In genomic region chr12:7060353-7060954, GRCh38 we compare ENCODE assay signal across 8 cellular contexts. TPM values are rescaled to one million over a fixed set of nuclear protein-coding genes. Genes with fewer than 3 reads are reported as not detected.
DNase-seq lines count a peak whose midpoint lies in the region; ATAC-seq and TF ChIP-seq lines count a peak whose summit lies in the region.

Gene C1S, plus strand, starts transcription at chr12:7060718. Its CDS starts 1,195 bp downstream, at chr12:7061913.

- H3K27me3 Mint-ChIP-seq in T-cell (peaks cover 7 to 55% of the 10 kb centered on the region in 2 donors), natural killer cell (ENCODE audit: low read depth in 2 of 2) (peaks cover 7 to 15% of the 10 kb centered on the region in 2 donors)

- H3K36me3 ChIP-seq in heart right ventricle = peaks cover 0 to 19% (median 0%) of the 10 kb centered on the region in 9 donors
- H3K36me3 ChIP-seq in prostate gland = no peaks in the 10 kb centered on the region

- H3K27ac Mint-ChIP-seq in T-cell (no peak within 1 kb of the TSS), natural killer cell (no peak within 1 kb of the TSS)

- H3K36me3 Mint-ChIP-seq in T-cell (no peaks in the 10 kb centered on the region), natural killer cell (no peaks in the 10 kb centered on the region)

- ATAC-seq in heart right ventricle (peak; percentile 96 to 98 (median 97)), T-cell (replicated peaks in 1 of 4) (no peak), GM19463 (IDR thresholded peaks at IDR 0.05; ENCODE audit: unreplicated experiment) (no peak), natural killer cell (no peak)

- H3K27me3 ChIP-seq in heart right ventricle = no peaks in the 10 kb centered on the region
- no peaks in the 10 kb centered on the region for H3K27me3 ChIP-seq in prostate gland (replicated peaks; ENCODE audit: insufficient read depth)

- H3K4me3 ChIP-seq in heart right ventricle (peak within 1 kb of the TSS in 9 of 10 donors; percentile 23 to 51 (median 41)), prostate gland (peak within 1 kb of the TSS; percentile 15 to 17)

- TF ChIP-seq CTCF in VCaP (conservative IDR thresholded peaks at IDR 0.05) (peak; percentile 24; the same call in 1 of the 2 replicates), heart right ventricle (IDR thresholded peaks at IDR 0.05) (peak; percentile 55 to 88 (median 77)), prostate gland (IDR thresholded peaks at IDR 0.05) (peak; percentile 42 to 90 (median 78)), natural killer cell (IDR thresholded peaks at IDR 0.05) (no peak)

- no peak for TF ChIP-seq POLR2A in prostate gland (IDR thresholded peaks at IDR 0.05)

- CTCF ChIA-PET in T-cell (lab: Charles Lee) = no interaction called here

- H3K4me1 ChIP-seq in heart right ventricle (peaks cover 0 to 44% (median 10%) of the 10 kb centered on the region in 9 donors), prostate gland (replicated peaks) (no peaks in the 10 kb centered on the region)

- H3K9me3 ChIP-seq in heart right ventricle = no peaks in the 10 kb centered on the region
- no peaks in the 10 kb centered on the region for H3K9me3 ChIP-seq in prostate gland

- H3K4me1 Mint-ChIP-seq in T-cell (no peaks in the 10 kb centered on the region), natural killer cell (no peaks in the 10 kb centered on the region)

- POLR2A ChIA-PET in T-cell (lab: Charles Lee) = no interaction called here

- DNase-seq in GM04504 (ENCODE audit: low read depth) = peak; percentile 98
- peak; percentile 60 to 80 for DNase-seq in heart right ventricle
- peak; percentile 61 for DNase-seq in prostate gland (ENCODE audit: low spot score)
- no peak for DNase-seq in T-cell
- DNase-seq in ecto neural progenitor cell (ENCODE audit: low spot score) = no peak
- DNase-seq in natural killer cell = no peak

- no peak within 1 kb of the TSS for H3K4me3 Mint-ChIP-seq in T-cell
- no peak within 1 kb of the TSS for H3K4me3 Mint-ChIP-seq in natural killer cell

- no peaks in the 10 kb centered on the region for H3K9me3 Mint-ChIP-seq in T-cell
- no peaks in the 10 kb centered on the region for H3K9me3 Mint-ChIP-seq in natural killer cell

- intact Hi-C loops in heart right ventricle (cut with DNase I) = loop anchor here in 9 of 10 donors (1.0 to 5.0 kb wide), 7 partner anchors 32 to 52 kb away; partner anchors contain the start of genes C1R (in 8 of the 9) and C1RL (in 5 of the 9)
- intact Hi-C loops in prostate gland (cut with DNase I) = loop anchor here (1.0 to 2.0 kb wide), 2 partner anchors 32 to 48 kb away; partner anchors contain the start of genes C1R and C1RL
- intact Hi-C loops in natural killer cell (cut with micrococcal nuclease) = no loop called here

- H3K27ac ChIP-seq in VCaP (no peak within 1 kb of the TSS), heart right ventricle (peak within 1 kb of the TSS in 9 of 10 donors; percentile 25 to 90 (median 68)), prostate gland (peak within 1 kb of the TSS; percentile 57 to 59)

- WGBS in heart right ventricle, 2 donors = 24 to 27% methylated on average over 10 of the region's 10 CpGs
- 25% methylated on average over 10 of the region's 10 CpGs for WGBS in prostate gland

RNA-seq across cellular contexts. Expression of gene C1S, which starts in this region (rescaled TPM):
- total RNA-seq in heart right ventricle (100 to 1,000 TPM in 3 of 10 donors, 10 to 100 TPM in 7; 25.1 to 151 (median 51.6) TPM), prostate gland (100 to 1,000 TPM in 1 of 2 donors, 10 to 100 TPM in 1; 52.7 to 176 TPM), T-cell (1 to 10 TPM; 1.5 to 5.0 (median 4.5) TPM), natural killer cell (1 to 10 TPM; 1.6 to 1.9 (median 1.9) TPM)
- 10 to 100 TPM; 53.4 to 64.9 TPM for polyA plus RNA-seq in heart right ventricle

Comparison
In these comparisons a context has a peak if more than half of its experiments do, and no peak if none do; other contexts are left out.
1. RNA of gene C1S (total RNA-seq): 52.7 to 176 TPM in prostate gland and 25.1 to 151 TPM in heart right ventricle; 1.5 to 5.0 TPM in T-cell and 1.6 to 1.9 TPM in natural killer cell; every median in the first group is over 4 times any median in the second.
2. DNase-seq: peak in GM04504 (single experiment), heart right ventricle (2 of 2) and prostate gland (single experiment); none in T-cell (0 of 34), ecto neural progenitor cell (single experiment) and natural killer cell (single experiment).
3. ATAC-seq: peak in heart right ventricle (8 of 8); none in T-cell (0 of 4), GM19463 (single experiment) and natural killer cell (0 of 3).